ENCODE assay signal across 14 cellular contexts in the genomic region with DNA sequence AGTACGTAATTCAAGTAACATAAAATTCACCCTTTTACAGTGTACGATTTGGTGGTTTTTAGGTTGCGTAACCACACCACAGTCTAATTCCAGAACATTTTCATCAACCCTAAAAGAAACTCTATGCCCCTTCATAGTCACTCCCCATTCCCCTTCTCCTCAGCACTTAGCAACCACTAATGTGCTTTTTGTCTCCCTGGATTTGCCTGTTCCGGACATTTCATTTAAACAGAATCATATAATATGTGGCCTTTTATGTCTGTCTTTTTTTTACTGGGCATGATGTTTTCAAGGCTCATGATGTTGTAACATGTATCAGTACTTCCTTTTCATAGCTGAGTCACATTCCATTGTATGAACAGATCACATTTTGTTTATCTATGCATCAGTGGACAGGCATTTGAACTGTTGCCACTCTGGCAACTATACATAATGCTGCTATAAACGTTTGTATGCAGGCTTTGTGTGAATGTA. TPM values are rescaled to one million over a fixed set of nuclear protein-coding genes. Genes with fewer than 3 reads are reported as not detected.
DNase-seq lines count a peak whose midpoint lies in the region; ATAC-seq, FAIRE-seq and TF ChIP-seq lines count a peak whose summit lies in the region.
"Had no signal": no experiment of that assay in that cellular context is flagged by ENCODE, and none has a peak within 500 bp of the region (broad histone marks: within the 10 kb centered on the region; RNA-seq: fewer than 3 reads in every experiment).

No MANE protein-coding gene starts in this region.

- intact Hi-C loops in endothelial cell of umbilical vein (cut with micrococcal nuclease) (loop anchor here (2.0 kb wide), 1 partner anchor 164 kb away; no protein-coding TSS in a partner anchor), psoas muscle (cut with DNase I) (no loop called here)

- no peaks in the 10 kb centered on the region for H4K20me1 ChIP-seq in endothelial cell of umbilical vein (replicated peaks; ENCODE audit: control insufficient read depth, extremely low read depth, insufficient read depth, low read length)

- DNase-seq in GM04504 (ENCODE audit: low read depth) (peak; percentile 68), NOMO-1 treated with dmso at 0.1 percent for 144 hours (lab: John Stamatoyannopoulos, UW; ENCODE audit: unreplicated experiment) (peak; percentile 53), endothelial cell of umbilical vein (ENCODE audit: low read depth, low spot score) (peak; percentile 22), psoas muscle (no peak), NCI-H524 (lab: John Stamatoyannopoulos, UW) (no peak), HUDEP-2 (lab: John Stamatoyannopoulos, UW; ENCODE audit: unreplicated experiment in 76 of 76) (no peak)
- DNase-seq: caudate nucleus, DND-41, H9, heart left ventricle, NCI-H1930 had no signal

- H3K27ac ChIP-seq in endothelial cell of umbilical vein (ENCODE audit: insufficient read depth, low read depth, low read length) (no peak overlapping the region), psoas muscle (peak overlapping the region; percentile 77)
- H3K27ac ChIP-seq: SJSA1 had no signal

- no peak overlapping the region for H3K4me2 ChIP-seq in endothelial cell of umbilical vein (ENCODE audit: insufficient read depth, low read length)

- WGBS in psoas muscle, 3 donors = 46 to 66% (median 61%) methylated on average over 5 of the region's 5 CpGs

- no peaks in the 10 kb centered on the region for H3K9me3 ChIP-seq in endothelial cell of umbilical vein (replicated peaks; ENCODE audit: control insufficient read depth, insufficient read depth, low read length)
- H3K9me3 ChIP-seq in psoas muscle = no peaks in the 10 kb centered on the region
- H3K9me3 ChIP-seq: SJSA1 had no signal

- H3K4me1 ChIP-seq in endothelial cell of umbilical vein (ENCODE audit: control insufficient read depth, extremely low read depth, insufficient read depth, low read length) (no peaks in the 10 kb centered on the region), psoas muscle (peaks cover 84% of the 10 kb centered on the region)

- no peak overlapping the region for H3K9ac ChIP-seq in endothelial cell of umbilical vein (replicated peaks; ENCODE audit: extremely low read depth, insufficient read depth, low read length)

- dilution Hi-C loops in endothelial cell of umbilical vein (cut with MboI; ENCODE audit: extremely low pct_ligation_motif_present, low sequenced_read_pairs) = no loop called here

- no peaks in the 10 kb centered on the region for H3K79me2 ChIP-seq in endothelial cell of umbilical vein (ENCODE audit: control insufficient read depth, insufficient read depth, low read length)

- peak; percentile 56 to 65 (median 60) for ATAC-seq in psoas muscle
- no peak for ATAC-seq in HG02571 (IDR thresholded peaks at IDR 0.05; ENCODE audit: unreplicated experiment)
- no peak for ATAC-seq in GM21447 (IDR thresholded peaks at IDR 0.05; ENCODE audit: unreplicated experiment)
- ATAC-seq: heart left ventricle had no signal

- CTCF ChIA-PET in endothelial cell of umbilical vein (lab: Charles Lee) = interaction anchor here (1.9 kb wide), 1 partner anchor 287 kb away, joined by 6 read pairs; no protein-coding TSS in a partner anchor

- no peak for TF ChIP-seq CTCF in endothelial cell of umbilical vein (IDR thresholded peaks at IDR 0.05; ENCODE audit: extremely low read depth in 1 of 2, insufficient read depth in 1 of 2, low read depth in 1 of 2, low read length in 2 of 2)
- TF ChIP-seq CTCF in psoas muscle (IDR thresholded peaks at IDR 0.05) = no peak

- H3K36me3 ChIP-seq in endothelial cell of umbilical vein (ENCODE audit: control insufficient read depth in 2 of 2, extremely low read depth in 1 of 2, insufficient read depth in 2 of 2, low read length in 2 of 2) (no peaks in the 10 kb centered on the region), psoas muscle (ENCODE audit: insufficient read depth in 1 of 2, low read depth in 1 of 2) (peaks cover 11 to 99% of the 10 kb centered on the region in 2 donors)
- H3K36me3 ChIP-seq: SJSA1 had no signal

- POLR2A ChIA-PET in endothelial cell of umbilical vein (lab: Charles Lee) = no interaction called here

- no peak for FAIRE-seq in endothelial cell of umbilical vein (lab: Jason Lieb, UNC)

- H3K27me3 ChIP-seq in endothelial cell of umbilical vein (ENCODE audit: control insufficient read depth in 2 of 2, insufficient read depth in 2 of 2, low read length in 2 of 2) = peaks cover 2 to 5% of the 10 kb centered on the region in 2 experiments
- no peaks in the 10 kb centered on the region for H3K27me3 ChIP-seq in psoas muscle (ENCODE audit: insufficient read depth in 3 of 3, low read length in 2 of 3)
- H3K27me3 ChIP-seq: heart left ventricle, SJSA1 had no signal

- H3K4me3 ChIP-seq in endothelial cell of umbilical vein (replicated peaks in 1 of 3; ENCODE audit: insufficient read depth in 1 of 3, low read depth in 1 of 3, low read length in 3 of 3) (no peak overlapping the region), psoas muscle (no peak overlapping the region)
- H3K4me3 ChIP-seq: heart left ventricle, SJSA1 had no signal

- BruUV-seq in endothelial cell of umbilical vein (replicated peaks; lab: Mats Ljungman, UMichigan) = no TSS peak

- no peak for TF ChIP-seq POLR2A in endothelial cell of umbilical vein (IDR thresholded peaks at IDR 0.05; ENCODE audit: low read depth, low read length)

- H3K9me1 ChIP-seq in endothelial cell of umbilical vein (replicated peaks; ENCODE audit: control insufficient read depth, extremely low read depth, insufficient read depth, low read length) = no peaks in the 10 kb centered on the region

- H2AFZ ChIP-seq in endothelial cell of umbilical vein (ENCODE audit: low read depth, low read length) = no peak overlapping the region

TF ChIP-seq in endothelial cell of umbilical vein, 7 proteins besides CTCF, POLR2A, EP300 and RAD21:
- TF ChIP-seq JUN (IDR thresholded peaks at IDR 0.05; ENCODE audit: borderline replicate concordance, insufficient read depth, insufficient read length, low read depth) (no peak), GATA2 (IDR thresholded peaks at IDR 0.05; ENCODE audit: insufficient read depth, insufficient read length, low read depth, low read length) (no peak), FOS (IDR thresholded peaks at IDR 0.05; ENCODE audit: borderline replicate concordance, insufficient read depth, low read length) (no peak), MYC (IDR thresholded peaks at IDR 0.05; ENCODE audit: low read depth, low read length) (no peak), EZH2 (IDR thresholded peaks at IDR 0.05; ENCODE audit: borderline replicate concordance, low read depth, low read length, severe bottlenecking) (no peak), POLR2AphosphoS5 (IDR thresholded peaks at IDR 0.05; ENCODE audit: insufficient read depth, low read depth, low read length) (no peak)
- TF ChIP-seq, protein P1, sequence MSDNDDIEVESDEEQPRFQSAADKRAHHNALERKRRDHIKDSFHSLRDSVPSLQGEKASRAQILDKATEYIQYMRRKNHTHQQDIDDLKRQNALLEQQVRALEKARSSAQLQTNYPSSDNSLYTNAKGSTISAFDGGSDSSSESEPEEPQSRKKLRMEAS (IDR thresholded peaks at IDR 0.05; ENCODE audit: insufficient read depth, insufficient read length) = no peak
TF ChIP-seq in endothelial cell of umbilical vein: peak in this region for 0.

RNA-seq across cellular contexts. Expression of a gene that starts 20.8 kb away (rescaled TPM):
- total RNA-seq in endothelial cell of umbilical vein (1.5 and 2.9 TPM in 2 replicates), psoas muscle (1,000 to 10,000 TPM; 1,061 to 1,869 (median 1,568) TPM)
- polyA plus RNA-seq in endothelial cell of umbilical vein (1.3 and 1.5 TPM in 2 replicates), psoas muscle (100 to 1,000 TPM; 397 to 658 (median 442) TPM)
- 1.1 and 1.3 TPM in 2 replicates for polyA plus RNA-seq in endothelial cell of umbilical vein (2011; cell fraction: cytosol; rRNA removed)
- 2.7 and 5.0 TPM in 2 replicates for polyA plus RNA-seq in endothelial cell of umbilical vein (2011; cell fraction: nucleus; rRNA removed)
- 1.2 and 2.3 TPM in 2 replicates for polyA plus RNA-seq in endothelial cell of umbilical vein (2012)
- polyA minus RNA-seq in endothelial cell of umbilical vein = 1.9 and 3.1 TPM in 2 replicates
- polyA minus RNA-seq in endothelial cell of umbilical vein (2011; cell fraction: cytosol; rRNA and poly(A)+ RNA removed) = 7.6 TPM
- 4.1 and 4.3 TPM in 2 replicates for polyA minus RNA-seq in endothelial cell of umbilical vein (2011; cell fraction: nucleus; rRNA and poly(A)+ RNA removed)

Comparison
In these comparisons a context has a peak if more than half of its experiments do, and no peak if none do; other contexts are left out.
1. DNase-seq: peak in GM04504 (single experiment), NOMO-1 treated with dmso at 0.1 percent for 144 hours (single experiment) and endothelial cell of umbilical vein (single experiment); none in psoas muscle (0 of 2), NCI-H524 (0 of 2) and HUDEP-2 (0 of 76).
2. ATAC-seq: peak in psoas muscle (4 of 4); none in HG02571 (single experiment) and GM21447 (single experiment).
3. RNA of a gene that starts 20.8 kb away (total RNA-seq): 1,061 to 1,869 TPM in psoas muscle; 1.5 to 2.9 TPM in endothelial cell of umbilical vein; every median in the first group is over 100 times any median in the second.